27 cellular contexts compared by ENCODE assay signal in the genomic region with DNA sequence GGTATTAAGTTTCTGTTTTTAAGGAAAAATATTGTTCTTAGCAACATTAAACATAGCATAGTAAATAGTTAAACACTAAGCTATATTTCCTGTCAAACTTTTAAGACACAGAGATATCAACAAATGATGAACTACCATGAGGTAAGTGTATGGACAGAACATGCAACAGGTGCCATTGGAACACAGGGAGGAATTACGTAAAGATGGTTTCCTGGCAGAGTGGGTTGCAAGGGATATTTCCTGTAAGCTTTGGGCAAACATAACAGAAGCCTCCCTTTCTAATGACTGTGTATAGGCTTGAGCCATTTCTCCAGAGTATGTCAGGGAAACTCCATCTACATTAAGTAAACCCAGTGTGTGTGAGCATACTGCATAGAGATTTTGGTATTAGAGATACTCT.
"Had no signal": no experiment of that assay in that cellular context is flagged by ENCODE, and none has a peak within 500 bp of the region (broad histone marks: within the 10 kb centered on the region; RNA-seq: fewer than 3 reads in every experiment).

No MANE protein-coding gene starts in this region.

- H3K9ac ChIP-seq: SK-N-SH had no signal

- H3K4me2 ChIP-seq: SK-N-SH had no signal

- H3K4me3 ChIP-seq: ascending aorta had no signal

- H3K9me3 ChIP-seq: ascending aorta, SK-N-SH had no signal

- H3K36me3 ChIP-seq: ascending aorta had no signal

- H3K36me3 Mint-ChIP-seq: activated CD4-positive, alpha-beta memory T cell treated with anti-CD3 and anti-CD28 coated beads for 36 hours; activated naive CD4-positive, alpha-beta T cell treated with anti-CD3 and anti-CD28 coated beads, Interleukin-2, amount 50 U/mL, for 72 hours; brain had no signal

- H3K4me3 Mint-ChIP-seq: activated B cell treated with CpG ODN at 0.5 μM for 24 hours; activated CD4-positive, alpha-beta memory T cell treated with anti-CD3 and anti-CD28 coated beads for 36 hours; activated CD4-positive, alpha-beta T cell treated with anti-CD3 and anti-CD28 coated beads, Interleukin-2, amount 10 ng/mL, durations not matched to agents 7 days and 5 days; activated naive CD8-positive, alpha-beta T cell treated with anti-CD3 and anti-CD28 coated beads, Interleukin-2, amount 50 U/mL, for 24 hours; activated T-cell treated with anti-CD3 and anti-CD28 coated beads, Interleukin-2, amount 50 U/mL, for 4 hours; brain; central memory CD8-positive, alpha-beta T cell; T-helper 1 cell treated with Interleukin-12 subunit alpha and Interleukin-12 subunit beta and Interleukin-4 antibody, amounts not matched to agents 30 μg/mL and 1 μg/mL, for 36 hours had no signal

- H3K27me3 ChIP-seq: ascending aorta had no signal

- H3K9me3 Mint-ChIP-seq: activated B cell treated with CpG ODN at 0.5 μM for 24 hours; activated CD4-positive, alpha-beta memory T cell treated with anti-CD3 and anti-CD28 coated beads for 36 hours; activated CD4-positive, alpha-beta T cell treated with anti-CD3 and anti-CD28 coated beads, Interleukin-2, amount 10 ng/mL, durations not matched to agents 7 days and 5 days; activated naive CD4-positive, alpha-beta T cell treated with anti-CD3 and anti-CD28 coated beads, Interleukin-2, amount 50 U/mL, for 72 hours; activated naive CD8-positive, alpha-beta T cell treated with anti-CD3 and anti-CD28 coated beads, Interleukin-2, amount 50 U/mL, for 24 hours; activated T-cell treated with anti-CD3 and anti-CD28 coated beads, Interleukin-2, amount 50 U/mL, for 4 hours; central memory CD8-positive, alpha-beta T cell; T-helper 1 cell treated with Interleukin-12 subunit alpha and Interleukin-12 subunit beta and Interleukin-4 antibody, amounts not matched to agents 30 μg/mL and 1 μg/mL, for 36 hours had no signal

- H3K27ac Mint-ChIP-seq: activated B cell treated with CpG ODN at 0.5 μM for 24 hours; activated CD4-positive, alpha-beta memory T cell treated with anti-CD3 and anti-CD28 coated beads for 36 hours; activated CD4-positive, alpha-beta T cell treated with anti-CD3 and anti-CD28 coated beads, Interleukin-2, amount 10 ng/mL, durations not matched to agents 7 days and 5 days; activated naive CD4-positive, alpha-beta T cell treated with anti-CD3 and anti-CD28 coated beads, Interleukin-2, amount 50 U/mL, for 72 hours; activated naive CD8-positive, alpha-beta T cell treated with anti-CD3 and anti-CD28 coated beads, Interleukin-2, amount 50 U/mL, for 24 hours; brain; T-helper 1 cell treated with Interleukin-12 subunit alpha and Interleukin-12 subunit beta and Interleukin-4 antibody, amounts not matched to agents 30 μg/mL and 1 μg/mL, for 36 hours had no signal

- H3K27me3 Mint-ChIP-seq: activated CD4-positive, alpha-beta memory T cell treated with anti-CD3 and anti-CD28 coated beads for 36 hours; activated CD4-positive, alpha-beta T cell treated with anti-CD3 and anti-CD28 coated beads, Interleukin-2, amount 10 ng/mL, durations not matched to agents 7 days and 5 days; activated naive CD8-positive, alpha-beta T cell treated with anti-CD3 and anti-CD28 coated beads, Interleukin-2, amount 50 U/mL, for 24 hours; central memory CD8-positive, alpha-beta T cell had no signal

- DNase-seq: activated B cell treated with CpG ODN at 0.5 μM for 24 hours; activated CD4-positive, alpha-beta memory T cell treated with anti-CD3 and anti-CD28 coated beads for 36 hours; activated CD4-positive, alpha-beta T cell treated with anti-CD3 and anti-CD28 coated beads for 1 hour; activated CD4-positive, alpha-beta T cell treated with anti-CD3 and anti-CD28 coated beads, Interleukin-2, amount 10 ng/mL, durations not matched to agents 7 days and 5 days; activated CD8-positive, alpha-beta memory T cell treated with anti-CD3 and anti-CD28 coated beads for 24 hours; activated effector memory CD4-positive, alpha-beta T cell treated with anti-CD3 and anti-CD28 coated beads, Interleukin-2, amount 50 U/mL, for 16 hours; activated naive CD4-positive, alpha-beta T cell treated with Interleukin-2 at 50 U/mL for 16 hours; activated naive CD8-positive, alpha-beta T cell treated with anti-CD3 and anti-CD28 coated beads, Interleukin-2, amount 50 U/mL, for 24 hours; activated T-cell treated with anti-CD3 and anti-CD28 coated beads, Interleukin-2, amount 50 U/mL, for 4 hours; amniotic stem cell; cortex of kidney; NCI-H1048; NCI-H146; NCI-H187 treated with DMSO at 0.1 percent for 48 hours; NCI-H2081 treated with DMSO at 0.1 percent for 48 hours; NCI-H446 treated with DMSO at 0.1 percent for 48 hours; NCI-H524 treated with DMSO at 0.1 percent for 48 hours; NCI-H748 treated with DMSO at 0.1 percent for 48 hours; NK-92 treated with Interleukin-12 subunit alpha and Interleukin-12 subunit beta, amount 100 ng/mL, for 24 hours; OCI-M1; RPMI8226; SK-N-SH had no signal

- H3K4me1 Mint-ChIP-seq: activated B cell treated with CpG ODN at 0.5 μM for 24 hours; activated naive CD8-positive, alpha-beta T cell treated with anti-CD3 and anti-CD28 coated beads, Interleukin-2, amount 50 U/mL, for 24 hours; brain; central memory CD8-positive, alpha-beta T cell had no signal

- H3K27ac ChIP-seq: ascending aorta had no signal

- H3K4me1 ChIP-seq: ascending aorta had no signal
